Comparison of ENCODE assay signal across 9 cellular contexts in genomic region chr9:124264812-124265211, GRCh38.
DNase-seq lines count a peak whose midpoint lies in the region; ATAC-seq and FAIRE-seq lines count a peak whose summit lies in the region.
"Had no signal": no experiment of that assay in that cellular context is flagged by ENCODE, and none has a peak within 500 bp of the region (broad histone marks: within the 10 kb centered on the region; RNA-seq: fewer than 3 reads in every experiment).

No MANE protein-coding gene starts in this region.

- H3K9ac ChIP-seq in BLaER1, result no peak overlapping the region

- no peak for FAIRE-seq in HTR-8/SVneo (lab: Jason Lieb, UNC)

- H3K9me3 ChIP-seq in BLaER1, result no peaks in the 10 kb centered on the region

- peak; percentile 8 for DNase-seq in astrocyte of the hippocampus (ENCODE audit: low read depth, low spot score)
- DNase-seq in stimulated activated CD4-positive, alpha-beta T cell treated with anti-CD3 and anti-CD28 coated beads, Interleukin-2, amount 100 ng/mL, for 48 hours, result no peak
- DNase-seq in effector CD8-positive, alpha-beta T cell (lab: John Stamatoyannopoulos, UW), result no peak
- no peak for DNase-seq in HTR-8/SVneo (ENCODE audit: insufficient read length, low spot score)
- no peak for DNase-seq in NCI-H1436 treated with DMSO at 0.1 percent for 48 hours (lab: John Stamatoyannopoulos, UW)
- DNase-seq: activated CD4-positive, alpha-beta T cell treated with anti-CD3 and anti-CD28 coated beads for 1 hour had no signal

- H3K36me3 ChIP-seq in BLaER1, result peaks cover 29% of the 10 kb centered on the region

- peaks cover 100% of the 10 kb centered on the region for H4K20me1 ChIP-seq in BLaER1

- ATAC-seq in GM19351 (IDR thresholded peaks at IDR 0.05; ENCODE audit: unreplicated experiment) (peak; percentile 64), HG03159 (IDR thresholded peaks at IDR 0.05; ENCODE audit: unreplicated experiment) (peak; percentile 56)

- H3K4me2 ChIP-seq in BLaER1, result peak overlapping the region; percentile 41

- H3K4me1 ChIP-seq in BLaER1, result peaks cover 100% of the 10 kb centered on the region

- H3K4me3 ChIP-seq in BLaER1, result no peak overlapping the region

- no peaks in the 10 kb centered on the region for H3K27me3 ChIP-seq in BLaER1

- no peak overlapping the region for H3K27ac ChIP-seq in BLaER1
